29 cellular contexts compared by ENCODE assay signal in genomic region chr6:124822118-124822746, GRCh38.
"Had no signal": no experiment of that assay in that cellular context is flagged by ENCODE, and none has a peak within 500 bp of the region (broad histone marks: within the 10 kb centered on the region; RNA-seq: fewer than 3 reads in every experiment).

No MANE protein-coding gene starts in this region.

- DNase-seq: activated CD4-positive, alpha-beta memory T cell treated with anti-CD3 and anti-CD28 coated beads for 36 hours; activated CD4-positive, alpha-beta T cell treated with anti-CD3 and anti-CD28 coated beads, Interleukin-2, amount 10 ng/mL, durations not matched to agents 24 days and 14 days; activated CD4-positive, CD25-positive, alpha-beta regulatory T cell treated with anti-CD3 and anti-CD28 coated beads, Interleukin-2, amount 50 U/mL, for 72 hours; activated CD8-positive, alpha-beta memory T cell treated with anti-CD3 and anti-CD28 coated beads, Interleukin-2, amount 50 U/mL, for 48 hours; activated gamma-delta T cell; activated naive CD4-positive, alpha-beta T cell treated with anti-CD3 and anti-CD28 coated beads, Interleukin-2, amount 10 ng/mL, durations not matched to agents 7 days and 5 days; activated naive CD8-positive, alpha-beta T cell treated with anti-CD3 and anti-CD28 coated beads, Interleukin-2, amount 10 ng/mL, durations not matched to agents 7 days and 5 days; activated T-cell treated with anti-CD3 and anti-CD28 coated beads, Interleukin-2, amount 50 U/mL, for 24 hours; cerebellar nuclear complex; dorsolateral prefrontal cortex; effector memory CD4-positive, alpha-beta T cell; glutamatergic neuron; left ventricle myocardium inferior; naive B cell; nucleus accumbens; pancreas; psoas muscle; stimulated activated CD4-positive, alpha-beta T cell treated with anti-CD3 and anti-CD28 coated beads, Interleukin-15, amount 100 ng/mL, for 24 hours; stimulated activated CD4-positive, alpha-beta T cell treated with anti-CD3 and anti-CD28 coated beads, Interleukin-2, amount 100 ng/mL, for 24 hours; stimulated activated naive CD4-positive, alpha-beta T cell; T-helper 17 cell; T1000; trophoblast cell; uterus had no signal

- H3K27ac ChIP-seq: ascending aorta, cardiac muscle cell, coronary artery, left ventricle myocardium inferior, pancreas, psoas muscle, right atrium auricular region, thoracic aorta, uterus had no signal

- H3K4me3 ChIP-seq: ascending aorta, cardiac muscle cell, coronary artery, left ventricle myocardium inferior, pancreas, psoas muscle, right atrium auricular region, thoracic aorta, uterus had no signal

- ATAC-seq: pancreas, psoas muscle, T-helper 17 cell had no signal

- H3K4me1 ChIP-seq: ascending aorta, left ventricle myocardium inferior, pancreas, psoas muscle, right atrium auricular region, uterus had no signal

- H3K9me3 ChIP-seq: ascending aorta, left ventricle myocardium inferior, pancreas, psoas muscle, right atrium auricular region, thoracic aorta, uterus had no signal

- H3K36me3 ChIP-seq: ascending aorta, cardiac muscle cell, left ventricle myocardium inferior, pancreas, right atrium auricular region, thoracic aorta, uterus had no signal

- H3K27me3 ChIP-seq: ascending aorta, cardiac muscle cell, dorsolateral prefrontal cortex, pancreas, right atrium auricular region, uterus had no signal
